8 cellular contexts compared by ENCODE assay signal in the genomic region with DNA sequence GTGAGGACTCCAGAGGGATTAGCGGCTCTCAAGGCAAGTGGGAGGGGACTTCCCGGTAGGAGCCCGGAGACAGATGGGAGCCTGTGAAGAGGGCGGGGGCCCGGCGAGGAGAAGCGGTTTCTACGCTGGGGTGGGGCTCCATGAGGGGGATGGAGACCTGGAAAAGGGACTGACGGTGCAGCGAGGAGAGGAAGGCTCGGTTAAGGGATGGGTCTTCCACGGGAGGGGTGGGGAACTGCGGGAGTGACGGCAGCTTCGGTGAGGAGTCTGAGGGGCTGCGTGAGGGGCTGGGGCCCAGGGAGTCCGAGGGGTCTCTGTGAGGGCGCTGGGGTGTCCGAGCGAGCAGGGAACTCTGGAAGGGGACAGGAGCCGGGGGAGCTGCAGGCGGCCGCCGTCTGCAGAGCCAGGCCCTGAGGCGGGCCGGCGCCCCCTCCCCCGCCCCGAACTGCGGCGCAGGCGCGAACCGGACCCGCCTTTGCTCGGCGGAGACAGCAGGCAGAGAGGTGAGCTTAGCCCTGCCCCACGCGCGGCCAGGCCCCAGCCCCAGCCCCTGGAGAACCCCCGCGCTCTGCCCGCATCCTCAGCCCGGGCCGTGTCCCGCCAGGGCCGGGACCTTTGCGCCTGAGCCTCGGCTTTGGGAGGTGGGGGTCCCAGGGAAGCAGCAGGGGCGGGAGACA. TPM values are rescaled to one million over a fixed set of nuclear protein-coding genes. Genes with fewer than 3 reads are reported as not detected.
DNase-seq lines count a peak whose midpoint lies in the region; ATAC-seq and TF ChIP-seq lines count a peak whose summit lies in the region.

A gene with protein sequence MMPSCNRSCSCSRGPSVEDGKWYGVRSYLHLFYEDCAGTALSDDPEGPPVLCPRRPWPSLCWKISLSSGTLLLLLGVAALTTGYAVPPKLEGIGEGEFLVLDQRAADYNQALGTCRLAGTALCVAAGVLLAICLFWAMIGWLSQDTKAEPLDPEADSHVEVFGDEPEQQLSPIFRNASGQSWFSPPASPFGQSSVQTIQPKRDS (plus strand): TSS at position 472 of the 677 bp plus-strand sequence. CDS start 2,533 bp downstream, outside the sequence.

- peak within 1 kb of the TSS; percentile 94 for H2AFZ ChIP-seq in neuronal stem cell (ENCODE audit: low read length)

- DNase-seq in GM10266 (ENCODE audit: extremely low spot score) (peak; percentile 87), NCI-H510A treated with DMSO at 0.1 percent for 48 hours (lab: John Stamatoyannopoulos, UW) (peak; percentile 73), head of caudate nucleus (peak in 41 of 42 donors; percentile 48 to 91 (median 77)), neuronal stem cell (ENCODE audit: low spot score) (peak; percentile 49), NK-92 (lab: John Stamatoyannopoulos, UW; ENCODE audit: unreplicated experiment) (no peak)
- peak; percentile 50 for DNase-seq in activated naive CD8-positive, alpha-beta T cell treated with anti-CD3 and anti-CD28 coated beads, Interleukin-2, amount 50 U/mL, for 24 hours

- H2BK120ac ChIP-seq in neuronal stem cell (ENCODE audit: low read depth, low read length), result no peak within 1 kb of the TSS

- H3K27me3 ChIP-seq in neuronal stem cell (ENCODE audit: control insufficient read depth in 3 of 3, insufficient read depth in 3 of 3, low read depth in 1 of 3, low read length in 3 of 3), result peaks cover 0 to 3% (median 0%) of the 10 kb centered on the region in 3 experiments

- H3K9ac ChIP-seq in neuronal stem cell (ENCODE audit: low read depth, low read length, poor library complexity), result peak within 1 kb of the TSS; percentile 87

- intact Hi-C loops in head of caudate nucleus (cut with DNase I), result no loop called here

- H3K36me3 Mint-ChIP-seq in activated naive CD8-positive, alpha-beta T cell treated with anti-CD3 and anti-CD28 coated beads, Interleukin-2, amount 50 U/mL, for 24 hours (ENCODE audit: low read depth), result peaks cover 12% of the 10 kb centered on the region

- peaks cover 6 to 18% of the 10 kb centered on the region in 2 donors for H3K36me3 ChIP-seq in neuronal stem cell (replicated peaks in 1 of 2; ENCODE audit: control insufficient read depth in 2 of 2, insufficient read depth in 2 of 2, low read length in 2 of 2)

- H3K9me3 ChIP-seq in neuronal stem cell (replicated peaks in 1 of 2; ENCODE audit: control insufficient read depth in 2 of 2, insufficient read depth in 1 of 2, low read depth in 1 of 2, low read length in 2 of 2), result no peaks in the 10 kb centered on the region

- peak within 1 kb of the TSS; percentile 78 for H3K27ac Mint-ChIP-seq in activated naive CD8-positive, alpha-beta T cell treated with anti-CD3 and anti-CD28 coated beads, Interleukin-2, amount 50 U/mL, for 24 hours

- H3K4me1 Mint-ChIP-seq in activated naive CD8-positive, alpha-beta T cell treated with anti-CD3 and anti-CD28 coated beads, Interleukin-2, amount 50 U/mL, for 24 hours, result peaks cover 14% of the 10 kb centered on the region

- peak within 1 kb of the TSS; percentile 42 for H3K14ac ChIP-seq in neuronal stem cell (ENCODE audit: low read length)

- H3K27ac ChIP-seq in neuronal stem cell (replicated peaks; ENCODE audit: low read length), result peak within 1 kb of the TSS; percentile 87

- H2BK15ac ChIP-seq in neuronal stem cell (ENCODE audit: low read length), result peak within 1 kb of the TSS; percentile 77

- H4K8ac ChIP-seq in neuronal stem cell (ENCODE audit: low read depth, low read length), result no peak within 1 kb of the TSS

- H3K27me3 Mint-ChIP-seq in activated naive CD8-positive, alpha-beta T cell treated with anti-CD3 and anti-CD28 coated beads, Interleukin-2, amount 50 U/mL, for 24 hours, result no peaks in the 10 kb centered on the region

- no CpG with 5 or more reads among the region's 50 CpGs for WGBS in neuronal stem cell (ENCODE audit: extremely low coverage in 2 of 2, insufficient read length in 2 of 2, insufficient replicate concordance in 1 of 2), 2 donors

- H3K4me1 ChIP-seq in neuronal stem cell (ENCODE audit: control insufficient read depth in 2 of 2, insufficient read depth in 1 of 2, low read depth in 1 of 2, low read length in 2 of 2), result peaks cover 8 to 11% of the 10 kb centered on the region in 2 donors

- H3K4me3 ChIP-seq in neuronal stem cell (ENCODE audit: low read length in 2 of 2), result peak within 1 kb of the TSS; percentile 79 to 99

- H2AK5ac ChIP-seq in neuronal stem cell (ENCODE audit: low read depth, low read length), result peak within 1 kb of the TSS; percentile 60

- H2BK5ac ChIP-seq in neuronal stem cell (ENCODE audit: low read length), result peak within 1 kb of the TSS; percentile 90

- no peak within 1 kb of the TSS for H4K91ac ChIP-seq in neuronal stem cell (ENCODE audit: low read depth, low read length, poor library complexity)

- H2BK12ac ChIP-seq in neuronal stem cell (ENCODE audit: low read length), result no peak within 1 kb of the TSS

- no peak within 1 kb of the TSS for H3K4ac ChIP-seq in neuronal stem cell (ENCODE audit: low read length)

- H3K4me2 ChIP-seq in neuronal stem cell (ENCODE audit: insufficient read depth, low read length, poor library complexity, severe bottlenecking), result peak within 1 kb of the TSS; percentile 93

- peak within 1 kb of the TSS; percentile 95 for H3K18ac ChIP-seq in neuronal stem cell (ENCODE audit: low read length)

- peaks cover 2% of the 10 kb centered on the region for H3K79me1 ChIP-seq in neuronal stem cell (ENCODE audit: low read depth, low read length)

- no peak for TF ChIP-seq CTCF in GM10266 (IDR thresholded peaks at IDR 0.05; ENCODE audit: control insufficient read depth, insufficient read depth, low read depth, missing control alignments)

- H3K9me3 Mint-ChIP-seq in activated naive CD8-positive, alpha-beta T cell treated with anti-CD3 and anti-CD28 coated beads, Interleukin-2, amount 50 U/mL, for 24 hours, result peaks cover 3% of the 10 kb centered on the region

- H3K23ac ChIP-seq in neuronal stem cell (ENCODE audit: low read depth, low read length, poor library complexity), result peak within 1 kb of the TSS; percentile 98

- peak within 1 kb of the TSS; percentile 86 for H3K4me3 Mint-ChIP-seq in activated naive CD8-positive, alpha-beta T cell treated with anti-CD3 and anti-CD28 coated beads, Interleukin-2, amount 50 U/mL, for 24 hours

- ATAC-seq in HG02798 (IDR thresholded peaks at IDR 0.05; ENCODE audit: poor library complexity, unreplicated experiment), result peak; percentile 42
- no peak for ATAC-seq in activated naive CD8-positive, alpha-beta T cell treated with anti-CD3 and anti-CD28 coated beads, Interleukin-2, amount 50 U/mL, for 24 hours
- no peak for ATAC-seq in GM18519 (IDR thresholded peaks at IDR 0.05; ENCODE audit: low FRiP score, unreplicated experiment)

RNA-seq across cellular contexts. Expression of the gene that starts here (rescaled TPM):
- polyA plus RNA-seq in neuronal stem cell (2013, experiment 1 of 2), result 27.7 TPM
- 26.1 TPM for polyA plus RNA-seq in neuronal stem cell (2013, experiment 2 of 2)
